8 cellular contexts compared by ENCODE assay signal in genomic region chr17:49748791-49749190, GRCh38. TPM values are rescaled to one million over a fixed set of nuclear protein-coding genes. Genes with fewer than 3 reads are reported as not detected.
A peak's percentile ranks its signal among the peaks of the same experiment; 100 is the strongest.
DNase-seq lines count a peak whose midpoint lies in the region; ATAC-seq and TF ChIP-seq lines count a peak whose summit lies in the region.

No MANE protein-coding gene starts in this region.

- H3K79me2 ChIP-seq in PC-3 (ENCODE audit: low read length) = no peaks in the 10 kb centered on the region

- H3K9me3 ChIP-seq in PC-3 (ENCODE audit: low read length) = no peaks in the 10 kb centered on the region

- no peaks in the 10 kb centered on the region for H3K9me3 Mint-ChIP-seq in memory B cell

- CTCF ChIA-PET in PC-3 (lab: Charles Lee) = no interaction called here

- H4K20me1 ChIP-seq in PC-3 (ENCODE audit: low read length) = no peaks in the 10 kb centered on the region

- peak; percentile 42 for DNase-seq in activated CD4-positive, alpha-beta T cell treated with anti-CD3 and anti-CD28 coated beads for 4 hours
- peak; percentile 30 to 38 for DNase-seq in memory B cell (ENCODE audit: low spot score in 2 of 2)
- no peak for DNase-seq in EL
- no peak for DNase-seq in CD1c-positive myeloid dendritic cell (ENCODE audit: extremely low spot score)
- no peak for DNase-seq in PC-3
- DNase-seq in NCI-H2029 treated with DMSO at 0.1 percent for 48 hours (lab: John Stamatoyannopoulos, UW) = no peak

- H3K36me3 Mint-ChIP-seq in memory B cell = peaks cover 10% of the 10 kb centered on the region

- H3K4me3 ChIP-seq in PC-3 (ENCODE audit: low read length) = no peak overlapping the region

- H3K36me3 ChIP-seq in PC-3 (ENCODE audit: low read depth, low read length) = no peaks in the 10 kb centered on the region

- no peaks in the 10 kb centered on the region for H3K27me3 Mint-ChIP-seq in memory B cell

- intact Hi-C loops in PC-3 (cut with micrococcal nuclease) = no loop called here

- POLR2A ChIA-PET in PC-3 (lab: Charles Lee; ENCODE audit: unreplicated experiment) = no interaction called here

- no peak overlapping the region for H2AFZ ChIP-seq in PC-3 (ENCODE audit: low read length)

- H3F3A ChIP-seq in PC-3 (ENCODE audit: low read length, unreplicated experiment) = no peaks in the 10 kb centered on the region

- H3K4me2 ChIP-seq in PC-3 (ENCODE audit: low read length) = no peak overlapping the region

- H3K27me3 ChIP-seq in PC-3 (ENCODE audit: low read length) = no peaks in the 10 kb centered on the region

- no peaks in the 10 kb centered on the region for H3K9me2 ChIP-seq in PC-3 (replicated peaks; ENCODE audit: low read length)

- no TSS peak for BruUV-seq in PC-3 (replicated peaks; lab: Mats Ljungman, UMichigan)

- peak; percentile 79 for ATAC-seq in GM19023 (IDR thresholded peaks at IDR 0.05; ENCODE audit: unreplicated experiment)
- ATAC-seq in HG03097 (IDR thresholded peaks at IDR 0.05; ENCODE audit: low FRiP score, unreplicated experiment) = peak; percentile 60
- ATAC-seq in memory B cell (ENCODE audit: low read depth) = peak; percentile 80
- ATAC-seq in PC-3 = no peak

- H3K9ac ChIP-seq in PC-3 (ENCODE audit: low read length) = no peak overlapping the region

- H3K4me1 Mint-ChIP-seq in memory B cell = peaks cover 63% of the 10 kb centered on the region

- no peak for TF ChIP-seq CTCF in PC-3 (conservative IDR thresholded peaks at IDR 0.05; ENCODE audit: low read depth, low read length)

- peak overlapping the region; percentile 98 for H3K27ac Mint-ChIP-seq in memory B cell

- H3K4me1 ChIP-seq in PC-3 (ENCODE audit: insufficient read depth, low read length) = no peaks in the 10 kb centered on the region

- no peak overlapping the region for H3K27ac ChIP-seq in PC-3 (ENCODE audit: low read length)

- H3K4me3 Mint-ChIP-seq in memory B cell = peak overlapping the region; percentile 78

RNA-seq across cellular contexts. Expression of gene FAM117A, which starts 15.1 kb away (rescaled TPM):
- 9.7 and 16.3 TPM in 2 replicates for total RNA-seq in PC-3 (2014; rRNA removed)

RNA-seq across cellular contexts. Expression of gene KAT7, which starts 39.7 kb away (rescaled TPM):
- total RNA-seq in PC-3 (2014; rRNA removed) = 39.1 and 45.8 TPM in 2 replicates

RNA-seq across cellular contexts. Expression of gene SLC35B1, which starts 41.0 kb away (rescaled TPM):
- 199 and 211 TPM in 2 replicates for total RNA-seq in PC-3 (2014; rRNA removed)

Comparison
In these comparisons a context has a peak if more than half of its experiments do, and no peak if none do; other contexts are left out.
1. DNase-seq: peak in activated CD4-positive, alpha-beta T cell treated with anti-CD3 and anti-CD28 coated beads for 4 hours (2 of 2) and memory B cell (2 of 2); none in EL (single experiment), CD1c-positive myeloid dendritic cell (single experiment), PC-3 (single experiment) and NCI-H2029 treated with DMSO at 0.1 percent for 48 hours (single experiment).